14 cellular contexts compared by ENCODE assay signal in genomic region chr5:158801286-158801685, GRCh38.
DNase-seq lines count a peak whose midpoint lies in the region; ATAC-seq and TF ChIP-seq lines count a peak whose summit lies in the region.
"Had no signal": no experiment of that assay in that cellular context is flagged by ENCODE, and none has a peak within 500 bp of the region (broad histone marks: within the 10 kb centered on the region; RNA-seq: fewer than 3 reads in every experiment).

No MANE protein-coding gene starts in this region.

- peak overlapping the region; percentile 51 for H3K9ac ChIP-seq in neural cell (ENCODE audit: low read length)
- no peak overlapping the region for H3K9ac ChIP-seq in GM23248

- TF ChIP-seq RAD21 in neural cell (conservative IDR thresholded peaks at IDR 0.05), result no peak

- H3K4me1 ChIP-seq in GM23248 (ENCODE audit: insufficient read depth), result peaks cover 24% of the 10 kb centered on the region

- H3K4me1 Mint-ChIP-seq in activated naive CD8-positive, alpha-beta T cell treated with anti-CD3 and anti-CD28 coated beads, Interleukin-2, amount 50 U/mL, for 24 hours, result no peaks in the 10 kb centered on the region

- no peaks in the 10 kb centered on the region for H3K9me3 ChIP-seq in neural cell (ENCODE audit: low read length)
- no peaks in the 10 kb centered on the region for H3K9me3 ChIP-seq in GM23248 (ENCODE audit: low read depth)
- H3K9me3 ChIP-seq: MG63 had no signal

- peaks cover 14% of the 10 kb centered on the region for H3F3A ChIP-seq in neural cell (ENCODE audit: insufficient read depth, low read length, poor library complexity, severe bottlenecking)
- peaks cover 22% of the 10 kb centered on the region for H3F3A ChIP-seq in GM23248 (ENCODE audit: insufficient read depth)

- H2AFZ ChIP-seq in neural cell (ENCODE audit: low read depth, low read length), result no peak overlapping the region
- H2AFZ ChIP-seq in GM23248, result no peak overlapping the region

- peak overlapping the region; percentile 16 for H3K4me2 ChIP-seq in neural cell (ENCODE audit: low read length)
- H3K4me2 ChIP-seq in GM23248 (ENCODE audit: unreplicated experiment), result no peak overlapping the region

- whole genome bisulfite sequencing in GM23248 (ENCODE audit: low coverage in 1 of 2, low lambda C conversion rate in 2 of 2, missing lambda C conversion rate in 2 of 2), 2 experiments, result 29 to 37% methylated on average over 5 of the region's 5 CpGs

- H3K36me3 Mint-ChIP-seq in activated naive CD8-positive, alpha-beta T cell treated with anti-CD3 and anti-CD28 coated beads, Interleukin-2, amount 50 U/mL, for 24 hours (ENCODE audit: low read depth), result no peaks in the 10 kb centered on the region

- H3K27ac Mint-ChIP-seq in activated naive CD8-positive, alpha-beta T cell treated with anti-CD3 and anti-CD28 coated beads, Interleukin-2, amount 50 U/mL, for 24 hours, result no peak overlapping the region

- no peaks in the 10 kb centered on the region for H3K27me3 ChIP-seq in neural cell (ENCODE audit: insufficient read depth, low read depth, low read length)
- no peaks in the 10 kb centered on the region for H3K27me3 ChIP-seq in GM23248 (replicated peaks; ENCODE audit: insufficient read depth)
- H3K27me3 ChIP-seq: MG63 had no signal

- H3K36me3 ChIP-seq in neural cell (ENCODE audit: insufficient read depth, low read length) (no peaks in the 10 kb centered on the region), GM23248 (ENCODE audit: low read depth) (no peaks in the 10 kb centered on the region)
- H3K36me3 ChIP-seq: MG63 had no signal

- H3K27ac ChIP-seq in neural cell (ENCODE audit: low read length) (peak overlapping the region; percentile 90), GM23248 (no peak overlapping the region)

- H3K4me3 ChIP-seq in neural cell (ENCODE audit: low read length), result peak overlapping the region; percentile 32
- no peak overlapping the region for H3K4me3 ChIP-seq in GM23248
- H3K4me3 ChIP-seq: MG63 had no signal

- no peaks in the 10 kb centered on the region for H3K27me3 Mint-ChIP-seq in activated naive CD8-positive, alpha-beta T cell treated with anti-CD3 and anti-CD28 coated beads, Interleukin-2, amount 50 U/mL, for 24 hours

- H3K4me3 Mint-ChIP-seq in activated naive CD8-positive, alpha-beta T cell treated with anti-CD3 and anti-CD28 coated beads, Interleukin-2, amount 50 U/mL, for 24 hours, result no peak overlapping the region

- no peak for TF ChIP-seq CTCF in neural cell (IDR thresholded peaks at IDR 0.05; ENCODE audit: poor library complexity, severe bottlenecking)

- no peak for ATAC-seq in activated naive CD8-positive, alpha-beta T cell treated with anti-CD3 and anti-CD28 coated beads, Interleukin-2, amount 50 U/mL, for 24 hours
- ATAC-seq: SK-N-SH treated with all-trans-retinoic acid at 6 μM for 48 hours had no signal

- no peaks in the 10 kb centered on the region for H3K9me3 Mint-ChIP-seq in activated naive CD8-positive, alpha-beta T cell treated with anti-CD3 and anti-CD28 coated beads, Interleukin-2, amount 50 U/mL, for 24 hours

- H4K20me1 ChIP-seq in neural cell (ENCODE audit: insufficient read depth), result no peaks in the 10 kb centered on the region
- H4K20me1 ChIP-seq in GM23248 (ENCODE audit: insufficient read depth), result no peaks in the 10 kb centered on the region

- peak; percentile 13 to 45 for DNase-seq in NCI-H524 (lab: John Stamatoyannopoulos, UW)
- DNase-seq in NCI-H524 treated with DMSO at 0.1 percent for 48 hours (lab: John Stamatoyannopoulos, UW), result no peak
- DNase-seq in NCI-H187 (lab: John Stamatoyannopoulos, UW), result peak; percentile 23 to 66
- DNase-seq in NCI-H82 (lab: John Stamatoyannopoulos, UW), result peak; percentile 19
- no peak for DNase-seq in activated naive CD8-positive, alpha-beta T cell treated with anti-CD3 and anti-CD28 coated beads, Interleukin-2, amount 50 U/mL, for 24 hours
- DNase-seq in GM23248, result no peak
- DNase-seq in activated gamma-delta T cell treated with Interleukin-2 at 50 U/mL for 16 hours, result no peak
- DNase-seq: Karpas-422, MG63, NCI-H1105 treated with DMSO at 0.1 percent for 48 hours, Right ventricle myocardium superior, T-helper 1 cell had no signal

- TF ChIP-seq EP300 in neural cell (conservative IDR thresholded peaks at IDR 0.05; ENCODE audit: poor library complexity, severe bottlenecking), result peak; percentile 51

- H3K9me2 ChIP-seq in neural cell (ENCODE audit: insufficient read depth, low read length), result no peaks in the 10 kb centered on the region
- H3K9me2 ChIP-seq in GM23248 (ENCODE audit: insufficient read depth), result no peaks in the 10 kb centered on the region

- in situ Hi-C loops in GM23248 (cut with MboI), result no loop called here

- peaks cover 20% of the 10 kb centered on the region for H3K79me2 ChIP-seq in neural cell (replicated peaks; ENCODE audit: insufficient read depth, low read length)
- H3K79me2 ChIP-seq in GM23248 (ENCODE audit: insufficient read depth), result no peaks in the 10 kb centered on the region; the same call in 1 of the 2 replicates

TF ChIP-seq in neural cell, 6 proteins besides CTCF, POLR2A, EP300 and RAD21:
- TF ChIP-seq EZH2 (IDR thresholded peaks at IDR 0.05; ENCODE audit: borderline replicate concordance, insufficient read depth, low read length, poor library complexity, severe bottlenecking) (no peak), SMC3 (conservative IDR thresholded peaks at IDR 0.05; ENCODE audit: poor library complexity) (no peak), TAF1 (IDR thresholded peaks at IDR 0.05; ENCODE audit: low read depth) (no peak), REST (IDR thresholded peaks at IDR 0.05; ENCODE audit: borderline replicate concordance) (peak; percentile 21), MXI1 (conservative IDR thresholded peaks at IDR 0.05; ENCODE audit: poor library complexity, severe bottlenecking) (peak; percentile 69), POLR2AphosphoS5 (IDR thresholded peaks at IDR 0.05) (peak; percentile 40)

Comparison
In these comparisons a context has a peak if more than half of its experiments do, and no peak if none do; other contexts are left out.
1. DNase-seq: peak in NCI-H524 (2 of 2), NCI-H187 (2 of 2) and NCI-H82 (single experiment); none in NCI-H524 treated with DMSO at 0.1 percent for 48 hours (single experiment), activated naive CD8-positive, alpha-beta T cell treated with anti-CD3 and anti-CD28 coated beads, Interleukin-2, amount 50 U/mL, for 24 hours (single experiment), GM23248 (single experiment) and activated gamma-delta T cell treated with Interleukin-2 at 50 U/mL for 16 hours (single experiment).